In the genomic region with DNA sequence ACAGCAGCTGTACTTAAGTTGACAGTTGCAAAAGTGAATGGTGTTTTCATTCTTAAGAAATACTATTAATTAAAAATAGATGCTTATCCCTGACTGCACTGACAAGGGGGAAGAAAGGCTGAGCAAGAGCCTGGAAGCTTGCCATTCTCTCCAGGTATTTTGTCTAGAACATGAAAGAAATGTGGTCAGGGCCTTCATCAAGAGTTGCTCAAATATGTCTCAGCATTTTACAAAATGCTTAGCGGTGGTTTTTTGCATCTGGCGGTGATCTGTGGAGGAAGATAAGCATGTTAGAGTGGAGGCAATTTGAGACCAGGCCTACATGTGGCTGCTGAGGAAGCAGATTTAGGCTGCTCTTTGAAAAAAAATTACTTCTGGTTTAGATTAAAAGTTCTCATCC, we compare ENCODE assay signal across 18 cellular contexts. TPM values are rescaled to one million over a fixed set of nuclear protein-coding genes. Genes with fewer than 3 reads are reported as not detected.
DNase-seq lines count a peak whose midpoint lies in the region; ATAC-seq and TF ChIP-seq lines count a peak whose summit lies in the region.
"Had no signal": no experiment of that assay in that cellular context is flagged by ENCODE, and none has a peak within 500 bp of the region (broad histone marks: within the 10 kb centered on the region; RNA-seq: fewer than 3 reads in every experiment).

No MANE protein-coding gene starts in this region.

- in situ Hi-C loops in astrocyte of the cerebellum (cut with HindIII; ENCODE audit: low sequenced_read_pairs), result no loop called here

- H3K9me3 Mint-ChIP-seq in T-helper 1 cell treated with Interleukin-12 subunit alpha and Interleukin-12 subunit beta and Interleukin-4 antibody, amounts not matched to agents 30 μg/mL and 1 μg/mL, for 36 hours, result no peaks in the 10 kb centered on the region
- H3K9me3 Mint-ChIP-seq in endothelial cell (ENCODE audit: unreplicated experiment), result no peaks in the 10 kb centered on the region
- H3K9me3 Mint-ChIP-seq: CD14-positive monocyte had no signal

- DNase-seq in T-helper 1 cell, result no peak
- peak; percentile 10 for DNase-seq in RPMI7951 (ENCODE audit: low read depth)
- DNase-seq in astrocyte of the cerebellum (ENCODE audit: low read depth), result peak; percentile 32
- no peak for DNase-seq in endothelial cell (ENCODE audit: low spot score)
- DNase-seq in WERI-Rb-1, result no peak
- DNase-seq: H7, IMR-90, NCI-H1092 treated with DMSO at 0.1 percent for 48 hours, NCI-H2081, NCI-H510A, NCI-H748 treated with DMSO at 0.1 percent for 48 hours, PC-9, SJCRH30 had no signal

- H3K9ac ChIP-seq in parathyroid adenoma, result no peak overlapping the region

- H3K4me1 ChIP-seq in parathyroid adenoma, result peaks cover 62% of the 10 kb centered on the region
- H3K4me1 ChIP-seq: SJCRH30 had no signal

- H3K27me3 ChIP-seq in parathyroid adenoma (ENCODE audit: control insufficient read depth, insufficient read depth, low read length), result no peaks in the 10 kb centered on the region
- H3K27me3 ChIP-seq in WERI-Rb-1 (ENCODE audit: insufficient read depth, low read depth, severe bottlenecking), result no peaks in the 10 kb centered on the region
- H3K27me3 ChIP-seq: SJCRH30 had no signal

- H3K4me3 ChIP-seq in astrocyte of the cerebellum (ENCODE audit: low read depth, low read length), result no peak overlapping the region
- H3K4me3 ChIP-seq in parathyroid adenoma (ENCODE audit: low read depth, low read length), result no peak overlapping the region
- no peak overlapping the region for H3K4me3 ChIP-seq in WERI-Rb-1 (ENCODE audit: low read depth, low read length)
- H3K4me3 ChIP-seq: PC-9, SJCRH30 had no signal

- peaks cover 19% of the 10 kb centered on the region for H3K36me3 Mint-ChIP-seq in T-helper 1 cell treated with Interleukin-12 subunit alpha and Interleukin-12 subunit beta and Interleukin-4 antibody, amounts not matched to agents 30 μg/mL and 1 μg/mL, for 36 hours (ENCODE audit: low read depth)
- H3K36me3 Mint-ChIP-seq in endothelial cell (ENCODE audit: low read depth, unreplicated experiment), result peaks cover 24% of the 10 kb centered on the region

- no peak overlapping the region for H3K4me2 ChIP-seq in parathyroid adenoma (ENCODE audit: low read length)
- H3K4me2 ChIP-seq: PC-9 had no signal

- no peaks in the 10 kb centered on the region for H3K27me3 Mint-ChIP-seq in T-helper 1 cell treated with Interleukin-12 subunit alpha and Interleukin-12 subunit beta and Interleukin-4 antibody, amounts not matched to agents 30 μg/mL and 1 μg/mL, for 36 hours (ENCODE audit: low read depth)
- peaks cover 3% of the 10 kb centered on the region for H3K27me3 Mint-ChIP-seq in endothelial cell (ENCODE audit: unreplicated experiment)

- H2AFZ ChIP-seq in parathyroid adenoma, result peak overlapping the region; percentile 81
- H2AFZ ChIP-seq: PC-9 had no signal

- peak overlapping the region; percentile 69 for H3K27ac Mint-ChIP-seq in T-helper 1 cell treated with Interleukin-12 subunit alpha and Interleukin-12 subunit beta and Interleukin-4 antibody, amounts not matched to agents 30 μg/mL and 1 μg/mL, for 36 hours
- no peak overlapping the region for H3K27ac Mint-ChIP-seq in endothelial cell (ENCODE audit: unreplicated experiment)
- H3K27ac Mint-ChIP-seq: CD14-positive monocyte had no signal

- H3K27ac ChIP-seq in parathyroid adenoma, result peak overlapping the region; percentile 91
- H3K27ac ChIP-seq in WERI-Rb-1, result no peak overlapping the region
- H3K27ac ChIP-seq: 22Rv1, PC-9, SJCRH30 had no signal

- H3K4me3 Mint-ChIP-seq in T-helper 1 cell treated with Interleukin-12 subunit alpha and Interleukin-12 subunit beta and Interleukin-4 antibody, amounts not matched to agents 30 μg/mL and 1 μg/mL, for 36 hours, result no peak overlapping the region
- no peak overlapping the region for H3K4me3 Mint-ChIP-seq in endothelial cell (ENCODE audit: unreplicated experiment)
- H3K4me3 Mint-ChIP-seq: CD14-positive monocyte had no signal

- no peaks in the 10 kb centered on the region for H3K79me2 ChIP-seq in parathyroid adenoma

- peaks cover 41% of the 10 kb centered on the region for H3K4me1 Mint-ChIP-seq in T-helper 1 cell treated with Interleukin-12 subunit alpha and Interleukin-12 subunit beta and Interleukin-4 antibody, amounts not matched to agents 30 μg/mL and 1 μg/mL, for 36 hours (ENCODE audit: low read depth)
- peaks cover 35% of the 10 kb centered on the region for H3K4me1 Mint-ChIP-seq in endothelial cell (ENCODE audit: unreplicated experiment)

- ATAC-seq in GM19328 (IDR thresholded peaks at IDR 0.05; ENCODE audit: unreplicated experiment), result no peak

- H3K9me3 ChIP-seq in parathyroid adenoma (ENCODE audit: control insufficient read depth, low read length) (no peaks in the 10 kb centered on the region), WERI-Rb-1 (ENCODE audit: severe bottlenecking) (no peaks in the 10 kb centered on the region)
- H3K9me3 ChIP-seq: SJCRH30 had no signal

- H3K36me3 ChIP-seq in parathyroid adenoma (ENCODE audit: control insufficient read depth, insufficient read depth, low read length) (no peaks in the 10 kb centered on the region), WERI-Rb-1 (no peaks in the 10 kb centered on the region)
- H3K36me3 ChIP-seq: SJCRH30 had no signal

- TF ChIP-seq CTCF in astrocyte of the cerebellum (IDR thresholded peaks at IDR 0.05; ENCODE audit: low read depth, low read length, missing control alignments) (no peak), parathyroid adenoma (IDR thresholded peaks at IDR 0.05) (no peak), endothelial cell (IDR thresholded peaks at IDR 0.05; ENCODE audit: unreplicated experiment) (no peak), WERI-Rb-1 (IDR thresholded peaks at IDR 0.05; ENCODE audit: low read depth, low read length) (no peak)

RNA-seq across cellular contexts. Expression of gene CC2D2B, which starts 46.4 kb away (rescaled TPM):
- total RNA-seq in RPMI7951 (2014; rRNA removed; shearing (Covaris generic)), result not detected in 2 replicates
- 2.1 TPM for total RNA-seq in endothelial cell (ENCODE audit: unreplicated experiment)
- total RNA-seq: IMR-90, PC-9, SJCRH30 had no signal

Comparison
In these comparisons a context has a peak if more than half of its experiments do, and no peak if none do; other contexts are left out.
1. DNase-seq: peak in RPMI7951 (single experiment) and astrocyte of the cerebellum (single experiment); none in T-helper 1 cell (0 of 5), endothelial cell (single experiment) and WERI-Rb-1 (single experiment).